22 cellular contexts compared by ENCODE assay signal in genomic region chr17:7175363-7175733, GRCh38. TPM values are rescaled to one million over a fixed set of nuclear protein-coding genes. Genes with fewer than 3 reads are reported as not detected.
A peak's percentile ranks its signal among the peaks of the same experiment; 100 is the strongest.
DNase-seq lines count a peak whose midpoint lies in the region; ATAC-seq, FAIRE-seq and TF ChIP-seq lines count a peak whose summit lies in the region.
"Had no signal": no experiment of that assay in that cellular context is flagged by ENCODE, and none has a peak within 500 bp of the region (broad histone marks: within the 10 kb centered on the region; RNA-seq: fewer than 3 reads in every experiment).

No MANE protein-coding gene starts in this region.

- no peaks in the 10 kb centered on the region for H3K27me3 ChIP-seq in BLaER1
- peaks cover 2 to 6% of the 10 kb centered on the region in 2 experiments; a peak in 3 of 4 replicates for H3K27me3 ChIP-seq in GM12878 (replicated peaks in 1 of 2; ENCODE audit: control insufficient read depth in 2 of 2, insufficient read depth in 2 of 2, low read length in 1 of 2)
- H3K27me3 ChIP-seq in neural cell (ENCODE audit: insufficient read depth, low read depth, low read length): no peaks in the 10 kb centered on the region

- no TSS peak for BruUV-seq in GM12878 (replicated peaks; lab: Mats Ljungman, UMichigan)

- H4K20me1 ChIP-seq in BLaER1 (no peaks in the 10 kb centered on the region), GM12878 (ENCODE audit: control insufficient read depth, insufficient read depth) (no peaks in the 10 kb centered on the region), neural cell (ENCODE audit: insufficient read depth) (no peaks in the 10 kb centered on the region)

- ATAC-seq in GM12878 (no peak), HG03521 (IDR thresholded peaks at IDR 0.05; ENCODE audit: unreplicated experiment) (no peak), HG02642 (IDR thresholded peaks at IDR 0.05; ENCODE audit: poor library complexity, unreplicated experiment) (no peak)

- 74% methylated on average over 5 of the region's 5 CpGs for WGBS in GM12878 (ENCODE audit: insufficient coverage, insufficient replicate concordance, low lambda C conversion rate, missing lambda C conversion rate)

- no peaks in the 10 kb centered on the region for H3F3A ChIP-seq in neural cell (ENCODE audit: insufficient read depth, low read length, poor library complexity, severe bottlenecking)

- no peak for FAIRE-seq in GM12878 (lab: Jason Lieb, UNC)

- H3K4me2 ChIP-seq in BLaER1 (peak overlapping the region; percentile 70; the same call in 1 of the 2 replicates), GM12878 (ENCODE audit: control insufficient read depth, insufficient read depth) (no peak overlapping the region), neural cell (ENCODE audit: low read length) (peak overlapping the region; percentile 91)
- H3K4me2 ChIP-seq: PC-9 had no signal

- DNase-seq in GM12878 (ENCODE audit: low read depth, low spot score) (no peak), NCI-H1048 (lab: John Stamatoyannopoulos, UW) (no peak)
- DNase-seq: Caco-2; CD4-positive, alpha-beta memory T cell; DMS 273 treated with DMSO at 0.1 percent for 48 hours; DMS79 treated with DMSO at 0.1 percent for 48 hours; GM23248; HCEC 1CT; MM.1S; NCI-H1092 treated with DMSO at 0.1 percent for 48 hours; NCI-H1436 treated with DMSO at 0.1 percent for 48 hours; NCI-H1930; NCI-H510A; PC-9; RPMI8226; SHP77 treated with DMSO at 0.1 percent for 48 hours; SW 1271 had no signal

- H3K9me3 ChIP-seq in BLaER1 (peaks cover 5% of the 10 kb centered on the region), GM12878 (replicated peaks; ENCODE audit: control insufficient read depth, insufficient read depth, low read length) (no peaks in the 10 kb centered on the region; the same call in 2 of the 3 replicates), neural cell (ENCODE audit: low read length) (no peaks in the 10 kb centered on the region)
- H3K9me3 ChIP-seq: Caco-2 had no signal

- H3K79me2 ChIP-seq in GM12878 (ENCODE audit: control insufficient read depth, insufficient read depth, low read length) (no peaks in the 10 kb centered on the region), neural cell (replicated peaks; ENCODE audit: insufficient read depth, low read length) (peaks cover 5% of the 10 kb centered on the region)

- H3K27ac ChIP-seq in BLaER1 (no peak overlapping the region), GM12878 (ENCODE audit: control insufficient read depth, insufficient read depth) (no peak overlapping the region), neural cell (ENCODE audit: low read length) (no peak overlapping the region)
- H3K27ac ChIP-seq: GM23248, PC-9, SK-N-MC had no signal

- no peak overlapping the region for H2AFZ ChIP-seq in GM12878 (ENCODE audit: control insufficient read depth, low read depth, low read length)
- no peak overlapping the region for H2AFZ ChIP-seq in neural cell (ENCODE audit: low read depth, low read length)
- H2AFZ ChIP-seq: GM23248, PC-9 had no signal

- H3K36me3 ChIP-seq in BLaER1 (no peaks in the 10 kb centered on the region), GM12878 (ENCODE audit: control insufficient read depth in 2 of 2, insufficient read depth in 2 of 2, low read length in 1 of 2) (no peaks in the 10 kb centered on the region), neural cell (ENCODE audit: insufficient read depth, low read length) (no peaks in the 10 kb centered on the region)

- RAD21 ChIA-PET in GM12878 (lab: Charles Lee; ENCODE audit: unreplicated experiment): no interaction called here

- H3K4me1 ChIP-seq in BLaER1 (peaks cover 34% of the 10 kb centered on the region), GM12878 (ENCODE audit: control insufficient read depth, insufficient read depth, low read length) (peaks cover 6% of the 10 kb centered on the region)
- H3K4me1 ChIP-seq: Caco-2 had no signal

- no peaks in the 10 kb centered on the region for H3K9me2 ChIP-seq in neural cell (ENCODE audit: insufficient read depth, low read length)

- in situ Hi-C loops in GM12878 (cut with MboI): no loop called here

- H3K9ac ChIP-seq in BLaER1 (no peak overlapping the region), GM12878 (ENCODE audit: control insufficient read depth, insufficient read depth, low read length) (no peak overlapping the region), neural cell (ENCODE audit: low read length) (peak overlapping the region; percentile 95)
- H3K9ac ChIP-seq: GM23248 had no signal

- SMC1A ChIA-PET in GM12878 (lab: Charles Lee; ENCODE audit: uncharacterized antibody, unreplicated experiment): no interaction called here

- TF ChIP-seq EP300 in GM12878 (IDR thresholded peaks at IDR 0.05; ENCODE audit: borderline replicate concordance in 1 of 2, control insufficient read depth in 1 of 2, low read depth in 2 of 2, low read length in 2 of 2) (no peak), neural cell (conservative IDR thresholded peaks at IDR 0.05; ENCODE audit: poor library complexity, severe bottlenecking) (no peak)

- no peak for TF ChIP-seq CTCF in GM12878 (IDR thresholded peaks at IDR 0.05 in 2 of 3, conservative IDR thresholded peaks at IDR 0.05 in 1 of 3; ENCODE audit: control insufficient read depth in 2 of 3, extremely low read depth in 1 of 3, insufficient read depth in 1 of 3, low read depth in 3 of 3, low read length in 3 of 3)
- no peak for TF ChIP-seq CTCF in neural cell (IDR thresholded peaks at IDR 0.05; ENCODE audit: poor library complexity, severe bottlenecking)

- POLR2A ChIA-PET in GM12878 (lab: Charles Lee): no interaction called here

- no peak for TF ChIP-seq POLR2A in GM12878 (IDR thresholded peaks at IDR 0.05; ENCODE audit: low read depth, low read length)

- CTCF ChIA-PET in GM12878 (lab: Yijun Ruan, JAX): no interaction called here

- no peak overlapping the region for H3K4me3 ChIP-seq in BLaER1
- no peak overlapping the region for H3K4me3 ChIP-seq in GM12878
- H3K4me3 ChIP-seq in neural cell (ENCODE audit: low read length): peak overlapping the region; percentile 82
- H3K4me3 ChIP-seq: GM23248, PC-9, SK-N-MC had no signal

- no peak for TF ChIP-seq RAD21 in GM12878 (IDR thresholded peaks at IDR 0.05; ENCODE audit: insufficient read depth, low read depth, low read length)
- no peak for TF ChIP-seq RAD21 in neural cell (conservative IDR thresholded peaks at IDR 0.05)

- intact Hi-C loops in GM12878 (cut with micrococcal nuclease; ENCODE audit: unreplicated experiment): loop anchor here (10.0 kb wide), 1 partner anchor 261 kb away; no protein-coding TSS in a partner anchor

RNA-seq across cellular contexts. Expression of gene ASGR1, which starts 3.8 kb away (rescaled TPM):
- 0.76 and 1.3 TPM in 2 replicates for total RNA-seq in GM12878 (2013; cell fraction: nucleolus; rRNA removed)
- total RNA-seq in GM12878 (2014; rRNA removed): 0.34 TPM in 1 of 2 replicates, not detected in the other
- not detected in 2 replicates for total RNA-seq in GM12878 (2014; rRNA removed; fragmentation: Illumina TruSeq; extraction: Trizol)
- total RNA-seq in GM12878 (2021): 0.43 TPM in 1 of 2 replicates, not detected in the other
- not detected for polyA plus RNA-seq in GM12878 (2011; ENCODE audit: low read depth)
- polyA plus RNA-seq in GM12878 (2011; rRNA removed): 0.16 TPM in 1 of 2 replicates, not detected in the other
- 0.12 and 0.18 TPM in 2 replicates for polyA plus RNA-seq in GM12878 (2011; cell fraction: cytosol; rRNA removed)
- 0.37 and 0.57 TPM in 2 replicates for polyA plus RNA-seq in GM12878 (2011; cell fraction: nucleus; rRNA removed)
- polyA plus RNA-seq in GM12878 (2012): 0.18 TPM in 1 of 2 replicates, not detected in the other
- 0.12 TPM in 1 of 2 replicates, not detected in the other for polyA plus RNA-seq in GM12878 (2014; fragmentation: Illumina TruSeq; extraction: Trizol)
- not detected for polyA plus RNA-seq in GM12878 (2014; fragmentation: Nextera tagmentation; extraction: Ambion mirVana)
- 0.06 TPM in 1 of 2 replicates, not detected in the other for polyA plus RNA-seq in GM12878 (2014; rRNA removed)
- polyA plus RNA-seq in GM12878 (2016; fragmentation: Nextera tagmentation; extraction: Ambion mirVana): not detected
- polyA minus RNA-seq in GM12878 (2011; rRNA and poly(A)+ RNA removed): not detected in 2 replicates
- polyA minus RNA-seq in GM12878 (2011; cell fraction: cytosol; rRNA and poly(A)+ RNA removed): not detected in 2 replicates
- not detected in 2 replicates for polyA minus RNA-seq in GM12878 (2011; cell fraction: nucleus; rRNA and poly(A)+ RNA removed)
- polyA plus RNA-seq in neural cell: 75.6 and 80.2 TPM in 2 replicates
- polyA minus RNA-seq in neural cell: 24.5 and 34.3 TPM in 2 replicates
- total RNA-seq: CD4-positive, alpha-beta memory T cell had no signal
- polyA plus RNA-seq: CD4-positive, alpha-beta memory T cell had no signal

RNA-seq across cellular contexts. Expression of gene DLG4, which starts 44.3 kb away (rescaled TPM):
- 24.4 and 31.0 TPM in 2 replicates for total RNA-seq in GM12878 (2013; cell fraction: nucleolus; rRNA removed)
- total RNA-seq in GM12878 (2014; rRNA removed): 1.4 and 2.3 TPM in 2 replicates
- total RNA-seq in GM12878 (2014; rRNA removed; fragmentation: Illumina TruSeq; extraction: Trizol): 1.3 and 1.9 TPM in 2 replicates
- total RNA-seq in GM12878 (2021): 3.1 and 4.2 TPM in 2 replicates
- 2.7 TPM for polyA plus RNA-seq in GM12878 (2011; ENCODE audit: low read depth)
- 2.8 and 2.9 TPM in 2 replicates for polyA plus RNA-seq in GM12878 (2011; rRNA removed)
- polyA plus RNA-seq in GM12878 (2011; cell fraction: cytosol; rRNA removed): 3.1 TPM in 2 replicates
- 21.5 and 23.6 TPM in 2 replicates for polyA plus RNA-seq in GM12878 (2011; cell fraction: nucleus; rRNA removed)
- polyA plus RNA-seq in GM12878 (2012): 5.2 and 5.9 TPM in 2 replicates
- 0.68 and 2.1 TPM in 2 replicates for polyA plus RNA-seq in GM12878 (2014; fragmentation: Illumina TruSeq; extraction: Trizol)
- polyA plus RNA-seq in GM12878 (2014; fragmentation: Nextera tagmentation; extraction: Ambion mirVana): under 1 TPM; 0.07 to 0.43 TPM
- 2.6 and 4.1 TPM in 2 replicates for polyA plus RNA-seq in GM12878 (2014; rRNA removed)
- polyA plus RNA-seq in GM12878 (2016; fragmentation: Nextera tagmentation; extraction: Ambion mirVana): under 1 TPM; 0.10 to 0.29 TPM
- 3.1 and 3.7 TPM in 2 replicates for polyA minus RNA-seq in GM12878 (2011; rRNA and poly(A)+ RNA removed)
- polyA minus RNA-seq in GM12878 (2011; cell fraction: cytosol; rRNA and poly(A)+ RNA removed): 0.94 TPM in 1 of 2 replicates, not detected in the other
- polyA minus RNA-seq in GM12878 (2011; cell fraction: nucleus; rRNA and poly(A)+ RNA removed): 5.2 and 6.0 TPM in 2 replicates
- polyA plus RNA-seq in neural cell: 126 and 145 TPM in 2 replicates
- 124 and 136 TPM in 2 replicates for polyA minus RNA-seq in neural cell

RNA-seq across cellular contexts. Expression of gene ACADVL, which starts 44.4 kb away (rescaled TPM):
- total RNA-seq in GM12878 (2013; cell fraction: nucleolus; rRNA removed): 287 and 321 TPM in 2 replicates
- 138 and 165 TPM in 2 replicates for total RNA-seq in GM12878 (2014; rRNA removed)
- 97.1 and 99.0 TPM in 2 replicates for total RNA-seq in GM12878 (2014; rRNA removed; fragmentation: Illumina TruSeq; extraction: Trizol)
- 182 and 196 TPM in 2 replicates for total RNA-seq in GM12878 (2021)
- 379 TPM for polyA plus RNA-seq in GM12878 (2011; ENCODE audit: low read depth)
- polyA plus RNA-seq in GM12878 (2011; rRNA removed): 150 and 232 TPM in 2 replicates
- 247 and 317 TPM in 2 replicates for polyA plus RNA-seq in GM12878 (2011; cell fraction: cytosol; rRNA removed)
- 3,310 and 3,575 TPM in 2 replicates for polyA plus RNA-seq in GM12878 (2011; cell fraction: nucleus; rRNA removed)
- polyA plus RNA-seq in GM12878 (2012): 351 and 464 TPM in 2 replicates
- polyA plus RNA-seq in GM12878 (2014; fragmentation: Illumina TruSeq; extraction: Trizol): 86.8 and 137 TPM in 2 replicates
- 10 to 100 TPM; 25.4 to 73.1 TPM for polyA plus RNA-seq in GM12878 (2014; fragmentation: Nextera tagmentation; extraction: Ambion mirVana)
- 212 and 221 TPM in 2 replicates for polyA plus RNA-seq in GM12878 (2014; rRNA removed)
- polyA plus RNA-seq in GM12878 (2016; fragmentation: Nextera tagmentation; extraction: Ambion mirVana): 100 to 1,000 TPM; 204 to 225 TPM
- polyA minus RNA-seq in GM12878 (2011; rRNA and poly(A)+ RNA removed): 82.7 and 156 TPM in 2 replicates
- 56.9 and 61.9 TPM in 2 replicates for polyA minus RNA-seq in GM12878 (2011; cell fraction: cytosol; rRNA and poly(A)+ RNA removed)
- polyA minus RNA-seq in GM12878 (2011; cell fraction: nucleus; rRNA and poly(A)+ RNA removed): 240 and 270 TPM in 2 replicates
- 397 and 483 TPM in 2 replicates for polyA plus RNA-seq in neural cell
- 81.0 and 90.6 TPM in 2 replicates for polyA minus RNA-seq in neural cell

RNA-seq across cellular contexts. Expression of gene DVL2, which starts 59.0 kb away (rescaled TPM):
- 83.1 and 91.9 TPM in 2 replicates for total RNA-seq in GM12878 (2013; cell fraction: nucleolus; rRNA removed)
- 33.0 and 37.6 TPM in 2 replicates for total RNA-seq in GM12878 (2014; rRNA removed)
- 15.4 and 16.7 TPM in 2 replicates for total RNA-seq in GM12878 (2014; rRNA removed; fragmentation: Illumina TruSeq; extraction: Trizol)
- 40.0 and 44.8 TPM in 2 replicates for total RNA-seq in GM12878 (2021)
- 11.7 TPM for polyA plus RNA-seq in GM12878 (2011; ENCODE audit: low read depth)
- polyA plus RNA-seq in GM12878 (2011; rRNA removed): 2.2 and 5.3 TPM in 2 replicates
- polyA plus RNA-seq in GM12878 (2011; cell fraction: cytosol; rRNA removed): 6.1 TPM in 2 replicates
- polyA plus RNA-seq in GM12878 (2011; cell fraction: nucleus; rRNA removed): 30.0 and 46.5 TPM in 2 replicates
- polyA plus RNA-seq in GM12878 (2012): 29.2 and 31.4 TPM in 2 replicates
- 5.1 and 21.2 TPM in 2 replicates for polyA plus RNA-seq in GM12878 (2014; fragmentation: Illumina TruSeq; extraction: Trizol)
- 1 to 10 TPM in 1 of 2 experiments, under 1 TPM in 1; 0.97 to 2.7 TPM for polyA plus RNA-seq in GM12878 (2014; fragmentation: Nextera tagmentation; extraction: Ambion mirVana)
- polyA plus RNA-seq in GM12878 (2014; rRNA removed): 29.9 and 31.3 TPM in 2 replicates
- 10 to 100 TPM; 25.3 to 30.4 TPM for polyA plus RNA-seq in GM12878 (2016; fragmentation: Nextera tagmentation; extraction: Ambion mirVana)
- 15.7 and 21.8 TPM in 2 replicates for polyA minus RNA-seq in GM12878 (2011; rRNA and poly(A)+ RNA removed)
- 9.1 and 10.9 TPM in 2 replicates for polyA minus RNA-seq in GM12878 (2011; cell fraction: cytosol; rRNA and poly(A)+ RNA removed)
- 23.8 and 45.4 TPM in 2 replicates for polyA minus RNA-seq in GM12878 (2011; cell fraction: nucleus; rRNA and poly(A)+ RNA removed)
- polyA plus RNA-seq in neural cell: 41.1 and 59.2 TPM in 2 replicates
- 84.3 and 92.8 TPM in 2 replicates for polyA minus RNA-seq in neural cell

Comparison
In these comparisons a context has a peak if more than half of its experiments do, and no peak if none do; other contexts are left out.
1. RNA of gene ASGR1, which starts 3.8 kb away (polyA plus RNA-seq): 75.6 to 80.2 TPM in neural cell; 0.06 to 0.57 TPM in GM12878; every median in the first group is over 10 times any median in the second.